Comparison of ENCODE assay signal across 23 cellular contexts in the genomic region with DNA sequence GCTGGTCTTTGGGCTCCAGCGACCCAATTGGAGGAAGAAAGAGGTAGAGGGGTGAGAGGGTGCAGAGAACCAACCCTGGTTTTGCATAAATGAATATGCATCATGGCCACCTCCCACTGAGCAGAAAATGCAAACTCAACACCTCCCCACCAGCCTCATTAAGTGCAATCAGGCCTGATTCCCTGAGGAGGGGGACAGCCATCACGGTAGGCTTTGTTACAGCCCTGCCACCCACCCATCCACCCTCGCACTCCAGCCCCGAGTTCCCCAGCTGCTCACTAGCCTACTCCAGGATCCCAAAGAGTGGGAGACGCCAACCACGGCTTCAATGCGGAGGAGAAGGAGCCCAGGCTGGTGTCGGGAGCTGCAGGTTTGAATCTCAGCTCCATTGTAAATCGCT. TPM values are rescaled to one million over a fixed set of nuclear protein-coding genes. Genes with fewer than 3 reads are reported as not detected.
"Had no signal": no experiment of that assay in that cellular context is flagged by ENCODE, and none has a peak within 500 bp of the region (broad histone marks: within the 10 kb centered on the region; RNA-seq: fewer than 3 reads in every experiment).

No MANE protein-coding gene starts in this region.

- H3K36me3 ChIP-seq: adrenal gland, left ventricle myocardium inferior, neutrophil, pancreas, stomach had no signal

- H3K27ac Mint-ChIP-seq: activated naive CD4-positive, alpha-beta T cell treated with anti-CD3 and anti-CD28 coated beads, Interleukin-2, amount 50 U/mL, for 72 hours; immature natural killer cell; stimulated activated effector memory CD8-positive, alpha-beta T cell treated with anti-CD3 and anti-CD28 coated beads, Interleukin-12 subunit alpha, Interleukin-12 subunit beta, amount 100 ng/mL, for 72 hours had no signal

- ATAC-seq: activated naive CD4-positive, alpha-beta T cell treated with anti-CD3 and anti-CD28 coated beads, Interleukin-2, amount 50 U/mL, for 72 hours; foreskin keratinocyte; pancreas; sciatic nerve; stimulated activated effector memory CD8-positive, alpha-beta T cell treated with anti-CD3 and anti-CD28 coated beads, Interleukin-12 subunit alpha, Interleukin-12 subunit beta, amount 100 ng/mL, for 72 hours had no signal

- H3K36me3 Mint-ChIP-seq: activated naive CD4-positive, alpha-beta T cell treated with anti-CD3 and anti-CD28 coated beads, Interleukin-2, amount 50 U/mL, for 72 hours; immature natural killer cell; stimulated activated effector memory CD8-positive, alpha-beta T cell treated with anti-CD3 and anti-CD28 coated beads, Interleukin-12 subunit alpha, Interleukin-12 subunit beta, amount 100 ng/mL, for 72 hours had no signal

- H3K4me3 ChIP-seq: adrenal gland, left ventricle myocardium inferior, pancreas, stomach had no signal

- H3K27ac ChIP-seq: adrenal gland, foreskin keratinocyte, left ventricle myocardium inferior, neutrophil, pancreas, stomach had no signal

- H3K4me1 ChIP-seq: adrenal gland, foreskin keratinocyte, left ventricle myocardium inferior, pancreas, stomach had no signal

- H3K9me3 Mint-ChIP-seq: activated naive CD4-positive, alpha-beta T cell treated with anti-CD3 and anti-CD28 coated beads, Interleukin-2, amount 50 U/mL, for 72 hours; immature natural killer cell; stimulated activated effector memory CD8-positive, alpha-beta T cell treated with anti-CD3 and anti-CD28 coated beads, Interleukin-12 subunit alpha, Interleukin-12 subunit beta, amount 100 ng/mL, for 72 hours had no signal

- DNase-seq: activated CD4-positive, alpha-beta T cell treated with anti-CD3 and anti-CD28 coated beads, Interleukin-2, amount 50 U/mL, for 1 hour; activated CD4-positive, CD25-positive, alpha-beta regulatory T cell treated with anti-CD3 and anti-CD28 coated beads, Interleukin-2, amount 50 U/mL, for 72 hours; activated CD8-positive, alpha-beta memory T cell treated with anti-CD3 and anti-CD28 coated beads for 24 hours; activated CD8-positive, alpha-beta memory T cell treated with anti-CD3 and anti-CD28 coated beads, Interleukin-2, amount 50 U/mL, for 48 hours; activated gamma-delta T cell treated with Interleukin-2 at 50 U/mL for 16 hours; activated T-cell treated with anti-CD3 and anti-CD28 coated beads, Interleukin-2, amount 50 U/mL, for 48 hours; adrenal gland; foreskin keratinocyte; hippocampal formation; immature natural killer cell; kidney glomerular epithelial cell; left ventricle myocardium inferior; mammary epithelial cell; pancreas; stimulated activated CD4-positive, alpha-beta T cell treated with anti-CD3 and anti-CD28 coated beads, Interleukin-4, amount 100 ng/mL, for 24 hours; stomach; T1000 had no signal

- H3K4me3 Mint-ChIP-seq: immature natural killer cell; stimulated activated effector memory CD8-positive, alpha-beta T cell treated with anti-CD3 and anti-CD28 coated beads, Interleukin-12 subunit alpha, Interleukin-12 subunit beta, amount 100 ng/mL, for 72 hours had no signal

- H3K27me3 ChIP-seq: adrenal gland, foreskin keratinocyte, neutrophil, pancreas had no signal

- H3K9me3 ChIP-seq: adrenal gland, left ventricle myocardium inferior, neutrophil, pancreas, stomach had no signal

- H3K4me1 Mint-ChIP-seq: immature natural killer cell; stimulated activated effector memory CD8-positive, alpha-beta T cell treated with anti-CD3 and anti-CD28 coated beads, Interleukin-12 subunit alpha, Interleukin-12 subunit beta, amount 100 ng/mL, for 72 hours had no signal

RNA-seq across cellular contexts. Expression of a gene that starts 54.3 kb away (rescaled TPM):
- total RNA-seq: activated naive CD4-positive, alpha-beta T cell treated with anti-CD3 and anti-CD28 coated beads, Interleukin-2, amount 50 U/mL, for 72 hours; epithelial cell of proximal tubule; T-helper 1 cell treated with Interleukin-12 subunit alpha and Interleukin-12 subunit beta and Interleukin-4 antibody, amounts not matched to agents 30 ng/mL and 1 ng/mL, for 36 hours had no signal
